In genomic region chr6:48471326-48471725, GRCh38 we compare ENCODE assay signal across 18 cellular contexts.
DNase-seq lines count a peak whose midpoint lies in the region; ATAC-seq, FAIRE-seq and TF ChIP-seq lines count a peak whose summit lies in the region.
"Had no signal": no experiment of that assay in that cellular context is flagged by ENCODE, and none has a peak within 500 bp of the region (broad histone marks: within the 10 kb centered on the region; RNA-seq: fewer than 3 reads in every experiment).

No MANE protein-coding gene starts in this region.

- H3K9me3 ChIP-seq in mesenchymal stem cell (ENCODE audit: control insufficient read depth, low read length), result peaks cover 4% of the 10 kb centered on the region
- H3K9me3 ChIP-seq: Caco-2 had no signal

- no peak overlapping the region for H2BK120ac ChIP-seq in mesenchymal stem cell (ENCODE audit: low read depth, low read length)

- FAIRE-seq in H54 (lab: Jason Lieb, UNC), result peak; percentile 6
- FAIRE-seq: GM12878, GM19239 had no signal

- H2BK5ac ChIP-seq in mesenchymal stem cell (ENCODE audit: low read depth, low read length, poor library complexity, severe bottlenecking), result no peak overlapping the region

- no peak overlapping the region for H3K27ac ChIP-seq in mesenchymal stem cell (ENCODE audit: low read length, poor library complexity, severe bottlenecking)

- no peaks in the 10 kb centered on the region for H3K4me1 ChIP-seq in mesenchymal stem cell (ENCODE audit: control insufficient read depth, insufficient read depth, low read depth, low read length)
- H3K4me1 ChIP-seq: Caco-2 had no signal

- DNase-seq in H54 (ENCODE audit: insufficient read length, low spot score), result no peak
- peak; percentile 12 for DNase-seq in RPMI7951 (ENCODE audit: low read depth)
- no peak for DNase-seq in mesenchymal stem cell
- DNase-seq in mucosa of gallbladder (ENCODE audit: low spot score), result no peak
- DNase-seq: C1 segment of cervical spinal cord; Caco-2; CD4-positive, alpha-beta memory T cell; DMS153; DMS79; EL; GDM1; GOT3; H7; HCEC 1CT had no signal

- no peak overlapping the region for H3K4ac ChIP-seq in mesenchymal stem cell (ENCODE audit: low read depth in 1 of 2, low read length in 2 of 2)

- H4K8ac ChIP-seq in mesenchymal stem cell (ENCODE audit: low read length), result no peak overlapping the region

- H4K91ac ChIP-seq in mesenchymal stem cell (ENCODE audit: low read length), result no peak overlapping the region

- no peak overlapping the region for H3K4me3 ChIP-seq in mesenchymal stem cell (ENCODE audit: insufficient read depth in 1 of 2, low read depth in 1 of 2, low read length in 2 of 2)
- H3K4me3 ChIP-seq: GM12878 had no signal

- H3K79me1 ChIP-seq in mesenchymal stem cell (replicated peaks; ENCODE audit: low read length, poor library complexity, severe bottlenecking), result no peaks in the 10 kb centered on the region

- no CpG with 5 or more reads among the region's 1 CpG for WGBS in mesenchymal stem cell

- no peak for ATAC-seq in GM19397 (IDR thresholded peaks at IDR 0.05; ENCODE audit: unreplicated experiment)
- ATAC-seq in esophagus mucosa, result no peak
- ATAC-seq: GM12878 had no signal

- H3K18ac ChIP-seq in mesenchymal stem cell (ENCODE audit: low read depth in 1 of 2, low read length in 2 of 2), result no peak overlapping the region

- no peaks in the 10 kb centered on the region for H3K27me3 ChIP-seq in mesenchymal stem cell (ENCODE audit: control insufficient read depth in 1 of 2, insufficient read depth in 1 of 2, low read length in 2 of 2)

- no peak overlapping the region for H2BK12ac ChIP-seq in mesenchymal stem cell (ENCODE audit: low read length in 2 of 2)

- H3K36me3 ChIP-seq in mesenchymal stem cell (ENCODE audit: control insufficient read depth in 1 of 2, insufficient read depth in 2 of 2, low read depth in 1 of 2, low read length in 2 of 2), result no peaks in the 10 kb centered on the region

- H3K23ac ChIP-seq in mesenchymal stem cell (ENCODE audit: low read length in 2 of 2), result no peak overlapping the region

- H2AFZ ChIP-seq in mesenchymal stem cell (ENCODE audit: low read depth, low read length), result no peak overlapping the region

- H3K14ac ChIP-seq in mesenchymal stem cell (ENCODE audit: low read length in 2 of 2), result no peak overlapping the region

- H3K4me2 ChIP-seq in mesenchymal stem cell (ENCODE audit: low read length, poor library complexity, severe bottlenecking), result peak overlapping the region; percentile 9

- H2BK15ac ChIP-seq in mesenchymal stem cell (ENCODE audit: low read depth, poor library complexity, severe bottlenecking), result no peak overlapping the region

- TF ChIP-seq POLR2A in H54 (IDR thresholded peaks at IDR 0.05; ENCODE audit: low read depth, low read length), result no peak

- no peak overlapping the region for H3K9ac ChIP-seq in mesenchymal stem cell (ENCODE audit: low read length)

- no peak overlapping the region for H2AK5ac ChIP-seq in mesenchymal stem cell (ENCODE audit: low read length, severe bottlenecking)
